Comparison of ENCODE assay signal across 31 cellular contexts in the genomic region with DNA sequence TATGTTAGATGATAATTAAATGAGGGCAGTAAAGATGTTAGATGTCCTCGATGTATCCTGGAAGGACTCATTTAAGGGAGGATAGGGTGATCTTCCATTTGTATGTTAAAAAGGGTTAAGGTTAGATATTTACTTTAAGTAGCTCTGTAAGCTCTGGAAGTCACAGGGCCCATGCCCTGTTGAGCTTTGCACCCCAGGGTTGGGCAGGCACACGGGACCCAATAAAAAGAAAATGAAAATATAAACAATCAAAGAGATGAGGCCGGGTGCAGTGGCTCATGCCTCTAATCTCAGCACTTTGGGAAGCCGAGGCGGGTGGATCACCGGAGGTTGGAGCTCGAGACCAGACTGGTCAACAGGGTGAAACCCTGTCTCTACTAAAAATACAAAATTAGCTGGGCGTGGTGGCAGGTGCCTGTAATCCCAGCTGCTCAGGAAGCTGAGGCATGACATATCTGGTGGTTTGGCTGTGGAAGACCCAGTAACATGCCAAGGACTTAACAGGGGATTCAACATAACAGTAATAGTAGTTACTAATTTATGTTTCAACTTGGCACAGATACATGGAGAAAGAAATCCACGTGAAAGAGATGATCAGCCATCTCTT.
"Had no signal": no experiment of that assay in that cellular context is flagged by ENCODE, and none has a peak within 500 bp of the region (broad histone marks: within the 10 kb centered on the region; RNA-seq: fewer than 3 reads in every experiment).

No MANE protein-coding gene starts in this region.

- DNase-seq: activated B cell treated with CpG ODN at 0.5 μM for 24 hours; activated CD4-positive, alpha-beta T cell treated with anti-CD3 and anti-CD28 coated beads for 48 hours; activated CD4-positive, alpha-beta T cell treated with anti-CD3 and anti-CD28 coated beads, Interleukin-2, amount 50 U/mL, for 1 hour; activated CD4-positive, alpha-beta T cell treated with anti-CD3 and anti-CD28 coated beads, Interleukin-2, amount 50 U/mL, for 48 hours; activated CD8-positive, alpha-beta memory T cell treated with anti-CD3 and anti-CD28 coated beads for 24 hours; activated CD8-positive, alpha-beta T cell treated with anti-CD3 and anti-CD28 coated beads for 36 hours; activated effector memory CD4-positive, alpha-beta T cell treated with Interleukin-2 at 50 U/mL for 16 hours; activated gamma-delta T cell treated with Interleukin-2 at 50 U/mL for 16 hours; activated naive CD4-positive, alpha-beta T cell treated with anti-CD3 and anti-CD28 coated beads, Interleukin-2, amount 50 U/mL, for 16 hours; activated naive CD4-positive, alpha-beta T cell treated with Interleukin-2 at 50 U/mL for 16 hours; activated T-cell treated with anti-CD3 and anti-CD28 coated beads, Interleukin-2, amount 50 U/mL, for 4 hours; amniotic stem cell; anterior cingulate cortex; brain microvascular endothelial cell; dorsolateral prefrontal cortex; effector memory CD4-positive, alpha-beta T cell; endodermal cell; foreskin fibroblast; T-cell; WERI-Rb-1 had no signal

- H3K27ac ChIP-seq: brain microvascular endothelial cell, coronary artery, dorsolateral prefrontal cortex, WERI-Rb-1 had no signal

- H3K4me1 Mint-ChIP-seq: activated T-helper 17 cell treated with anti-CD3 and anti-CD28 coated beads, Interleukin-2, amount 50 U/mL, for 72 hours; central memory CD8-positive, alpha-beta T cell; T-cell had no signal

- H3K9me3 Mint-ChIP-seq: activated B cell treated with CpG ODN at 0.5 μM for 24 hours; activated T-cell treated with anti-CD3 and anti-CD28 coated beads, Interleukin-2, amount 50 U/mL, for 4 hours; activated T-helper 17 cell treated with anti-CD3 and anti-CD28 coated beads, Interleukin-2, amount 50 U/mL, for 72 hours; central memory CD8-positive, alpha-beta T cell; dendritic cell treated with granulocyte-macrophage colony-stimulating factor and Interleukin-4, amounts not matched to agents 40 ng/mL and 50 ng/mL, for 4 days; T-cell; T-helper 1 cell treated with Interleukin-12 subunit alpha and Interleukin-12 subunit beta and Interleukin-4 antibody, amounts not matched to agents 30 μg/mL and 1 μg/mL, for 36 hours; T-helper 2 cell treated with Interferon-gamma antibody and Interleukin-4, amounts not matched to agents 5 μg/mL and 100 μg/mL, for 36 hours had no signal

- H3K27me3 Mint-ChIP-seq: activated B cell treated with CpG ODN at 0.5 μM for 24 hours; activated CD8-positive, alpha-beta T cell treated with anti-CD3 and anti-CD28 coated beads for 36 hours; activated naive CD8-positive, alpha-beta T cell; activated T-helper 17 cell treated with anti-CD3 and anti-CD28 coated beads, Interleukin-2, amount 50 U/mL, for 72 hours; central memory CD8-positive, alpha-beta T cell; dendritic cell treated with granulocyte-macrophage colony-stimulating factor and Interleukin-4, amounts not matched to agents 40 ng/mL and 50 ng/mL, for 4 days had no signal

- H3K36me3 Mint-ChIP-seq: T-cell had no signal

- H3K4me3 Mint-ChIP-seq: activated B cell treated with CpG ODN at 0.5 μM for 24 hours; activated CD8-positive, alpha-beta T cell treated with anti-CD3 and anti-CD28 coated beads for 36 hours; activated naive CD8-positive, alpha-beta T cell; activated T-cell treated with anti-CD3 and anti-CD28 coated beads, Interleukin-2, amount 50 U/mL, for 4 hours; activated T-helper 17 cell treated with anti-CD3 and anti-CD28 coated beads, Interleukin-2, amount 50 U/mL, for 72 hours; central memory CD8-positive, alpha-beta T cell; dendritic cell treated with granulocyte-macrophage colony-stimulating factor and Interleukin-4, amounts not matched to agents 40 ng/mL and 50 ng/mL, for 4 days; endodermal cell; T-cell; T-helper 1 cell treated with Interleukin-12 subunit alpha and Interleukin-12 subunit beta and Interleukin-4 antibody, amounts not matched to agents 30 μg/mL and 1 μg/mL, for 36 hours; T-helper 2 cell treated with Interferon-gamma antibody and Interleukin-4, amounts not matched to agents 5 μg/mL and 100 μg/mL, for 36 hours had no signal

- ATAC-seq: activated CD4-positive, CD25-positive, alpha-beta regulatory T cell treated with anti-CD3 and anti-CD28 coated beads, Interleukin-2, amount 50 U/mL, for 24 hours; activated CD8-positive, alpha-beta T cell treated with anti-CD3 and anti-CD28 coated beads for 36 hours; activated T-cell treated with anti-CD3 and anti-CD28 coated beads, Interleukin-2, amount 50 U/mL, for 4 hours; activated T-helper 17 cell treated with anti-CD3 and anti-CD28 coated beads, Interleukin-2, amount 50 U/mL, for 72 hours; esophagus mucosa; T-cell had no signal

- H3K27me3 ChIP-seq: brain microvascular endothelial cell had no signal

- H3K36me3 ChIP-seq: brain microvascular endothelial cell, WERI-Rb-1 had no signal

- H3K4me3 ChIP-seq: coronary artery, dorsolateral prefrontal cortex had no signal

- H3K27ac Mint-ChIP-seq: activated B cell treated with CpG ODN at 0.5 μM for 24 hours; activated CD8-positive, alpha-beta T cell treated with anti-CD3 and anti-CD28 coated beads for 36 hours; activated naive CD8-positive, alpha-beta T cell; activated T-helper 17 cell treated with anti-CD3 and anti-CD28 coated beads, Interleukin-2, amount 50 U/mL, for 72 hours; dendritic cell treated with granulocyte-macrophage colony-stimulating factor and Interleukin-4, amounts not matched to agents 40 ng/mL and 50 ng/mL, for 4 days; endodermal cell; T-cell; T-helper 1 cell treated with Interleukin-12 subunit alpha and Interleukin-12 subunit beta and Interleukin-4 antibody, amounts not matched to agents 30 μg/mL and 1 μg/mL, for 36 hours; T-helper 2 cell treated with Interferon-gamma antibody and Interleukin-4, amounts not matched to agents 5 μg/mL and 100 μg/mL, for 36 hours had no signal

- FAIRE-seq: bronchial epithelial cell, frontal cortex had no signal
